In the genomic region with DNA sequence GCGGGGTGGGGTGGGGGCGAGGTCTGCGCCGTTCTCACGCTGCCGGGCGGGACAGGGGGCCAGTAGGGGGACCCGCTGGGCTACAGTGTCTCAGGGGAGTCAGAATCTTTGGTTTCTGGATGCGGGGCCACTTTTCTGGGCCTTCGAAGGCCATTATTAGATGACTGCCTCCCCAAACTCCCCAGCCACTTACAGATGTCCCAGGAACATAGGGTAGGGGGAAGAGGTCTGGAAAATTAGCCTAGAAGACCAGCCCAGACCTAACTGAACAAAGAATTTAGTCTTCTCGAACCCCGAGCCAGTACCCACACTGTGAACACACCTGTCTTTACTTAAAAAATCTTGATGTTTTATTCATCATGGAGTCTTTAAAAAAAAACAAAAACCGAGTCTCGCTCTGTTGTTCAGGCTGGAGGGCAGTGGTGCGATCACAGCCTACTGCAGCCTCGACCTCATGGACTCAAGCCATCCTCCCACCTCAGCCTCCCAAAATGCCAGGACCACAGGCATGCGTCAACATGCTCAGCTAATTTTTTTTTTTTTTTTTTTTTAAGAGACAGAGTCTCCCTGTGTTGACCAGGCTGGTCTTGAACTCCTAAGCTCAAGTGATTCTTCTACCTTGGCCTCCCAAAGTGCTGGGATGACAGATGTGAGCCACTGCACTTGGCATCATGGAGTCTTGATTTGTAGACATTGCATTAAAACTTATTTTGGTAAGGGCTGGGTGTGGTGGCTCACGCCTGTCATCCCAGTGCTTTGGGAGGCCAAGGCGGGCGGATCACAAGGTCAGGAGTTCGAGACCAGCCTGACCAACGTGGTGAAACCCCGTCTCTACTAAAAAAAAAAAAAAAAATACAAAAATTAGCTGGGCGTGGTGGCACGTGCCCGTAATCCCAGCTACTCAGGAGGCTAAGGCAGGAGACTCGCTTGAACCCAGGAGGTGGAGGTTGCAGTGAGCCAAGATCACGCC, we compare ENCODE assay signal across 9 cellular contexts. TPM values are rescaled to one million over a fixed set of nuclear protein-coding genes. Genes with fewer than 3 reads are reported as not detected.
DNase-seq lines count a peak whose midpoint lies in the region; ATAC-seq, FAIRE-seq and TF ChIP-seq lines count a peak whose summit lies in the region.
"Had no signal": no experiment of that assay in that cellular context is flagged by ENCODE, and none has a peak within 500 bp of the region (broad histone marks: within the 10 kb centered on the region; RNA-seq: fewer than 3 reads in every experiment).

No MANE protein-coding gene starts in this region.

- peak overlapping the region; percentile 61 for H3K4me3 Mint-ChIP-seq in nephron progenitor cell

- no peaks in the 10 kb centered on the region for H3K36me3 Mint-ChIP-seq in nephron progenitor cell (ENCODE audit: low read depth)

- POLR2A ChIA-PET in A549 (lab: Yijun Ruan, JAX) = interaction anchor here (0.9 to 1.4 kb wide), 3 partner anchors 16 to 93 kb away, joined by 4 to 10 read pairs (median 5); a partner anchor contains a TSS

- DNase-seq in A549 (ENCODE audit: low read depth in 1 of 2, low spot score in 1 of 2) (no peak), nephron progenitor cell (no peak), anterior cingulate cortex (lab: John Stamatoyannopoulos, UW) (no peak), AG20443 (ENCODE audit: low spot score) (no peak), GM03348 (ENCODE audit: low spot score) (no peak)

- CTCF ChIA-PET in A549 (lab: Yijun Ruan, JAX) = interaction anchor here (0.6 to 9.2 kb wide), 4 partner anchors 16 to 122 kb away, joined by 3 to 111 read pairs (median 6); no protein-coding TSS in a partner anchor

- H3K9me3 Mint-ChIP-seq in nephron progenitor cell = no peaks in the 10 kb centered on the region

- H3K4me3 ChIP-seq in A549 (peak overlapping the region; percentile 51), endocrine pancreas (ENCODE audit: control insufficient read depth, insufficient read depth, low read length) (peak overlapping the region; percentile 4)

- TF ChIP-seq CTCF in A549 (IDR thresholded peaks at IDR 0.05) (no peak), nephron progenitor cell (IDR thresholded peaks at IDR 0.05) (no peak)

- H3K27ac Mint-ChIP-seq in nephron progenitor cell = no peak overlapping the region

- 66% methylated on average over 19 of the region's 28 CpGs for WGBS in A549 (ENCODE audit: missing lambda C conversion rate)

- H3K27me3 ChIP-seq in endocrine pancreas (ENCODE audit: control insufficient read depth, insufficient read depth, low read length) = no peaks in the 10 kb centered on the region

- peak overlapping the region; percentile 77 to 92 for H3K27ac ChIP-seq in A549
- peak overlapping the region; percentile 93 for H3K27ac ChIP-seq in KOPT-K1 (ENCODE audit: low read depth, low read length, poor library complexity, severe bottlenecking)

- H3K4me1 ChIP-seq in A549 = peaks cover 56% of the 10 kb centered on the region
- H3K4me1 ChIP-seq in endocrine pancreas (ENCODE audit: control insufficient read depth, insufficient read depth, low read length) = no peaks in the 10 kb centered on the region

- H3K36me3 ChIP-seq in KOPT-K1 (ENCODE audit: insufficient read depth, low read length) (no peaks in the 10 kb centered on the region), endocrine pancreas (ENCODE audit: control insufficient read depth, insufficient read depth, low read length) (no peaks in the 10 kb centered on the region)

- H3K27me3 Mint-ChIP-seq in nephron progenitor cell (ENCODE audit: low read depth, poor library complexity) = peaks cover 3% of the 10 kb centered on the region

- TF ChIP-seq POLR2A in A549 (IDR thresholded peaks at IDR 0.05; ENCODE audit: low read length) = no peak

- no peak for FAIRE-seq in A549 (lab: Jason Lieb, UNC)

- no peak for TF ChIP-seq EP300 in A549 (IDR thresholded peaks at IDR 0.05)

- ATAC-seq in A549 (peak in 1 of 2 experiments; percentile 10; a peak in 3 of 6 replicates), GM18870 (IDR thresholded peaks at IDR 0.05; ENCODE audit: unreplicated experiment) (no peak)

- no peak for TF ChIP-seq RAD21 in A549 (conservative IDR thresholded peaks at IDR 0.05 in 1 of 2, IDR thresholded peaks at IDR 0.05 in 1 of 2)

- H3K9ac ChIP-seq in endocrine pancreas (ENCODE audit: control insufficient read depth, insufficient read depth, low read length) = no peak overlapping the region

- peaks cover 56% of the 10 kb centered on the region for H3K4me1 Mint-ChIP-seq in nephron progenitor cell

- peak overlapping the region; percentile 85 for H3K4me2 ChIP-seq in A549

- no peaks in the 10 kb centered on the region for H3K9me3 ChIP-seq in A549
- no peaks in the 10 kb centered on the region for H3K9me3 ChIP-seq in KOPT-K1 (ENCODE audit: insufficient read depth, low read length, poor library complexity, severe bottlenecking)
- no peaks in the 10 kb centered on the region for H3K9me3 ChIP-seq in endocrine pancreas (ENCODE audit: control insufficient read depth, low read length)

TF ChIP-seq in A549, 52 proteins besides CTCF, POLR2A, EP300 and RAD21:
- TF ChIP-seq, protein P1, sequence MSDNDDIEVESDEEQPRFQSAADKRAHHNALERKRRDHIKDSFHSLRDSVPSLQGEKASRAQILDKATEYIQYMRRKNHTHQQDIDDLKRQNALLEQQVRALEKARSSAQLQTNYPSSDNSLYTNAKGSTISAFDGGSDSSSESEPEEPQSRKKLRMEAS (IDR thresholded peaks at IDR 0.05) = no peak
- no peak for TF ChIP-seq TP53 (CRISPR knock-in tag; IDR thresholded peaks at IDR 0.05)

RNA-seq across cellular contexts. Expression of a gene that starts 3.3 kb away (rescaled TPM):
- 72.3 and 80.0 TPM in 2 replicates for polyA plus RNA-seq in A549 (2011; rRNA removed)
- polyA plus RNA-seq in A549 (2012; cell fraction: cytosol; rRNA removed) = 112 and 143 TPM in 2 replicates
- 227 and 245 TPM in 2 replicates for polyA plus RNA-seq in A549 (2012; cell fraction: nucleus; rRNA removed)
- 45.6 to 49.1 TPM (median 47.1 TPM) in 3 replicates for polyA plus RNA-seq in A549 (2017; fragmentation: RNase III; extraction: RNeasy Plus Mini Kit Qiagen cat#74134 plus additional on column Dnase treatment)
- 114 and 138 TPM in 2 replicates for polyA minus RNA-seq in A549 (2011; rRNA and poly(A)+ RNA removed)

RNA-seq across cellular contexts. Expression of a gene that starts 3.4 kb away (rescaled TPM):
- not detected in 2 replicates for polyA plus RNA-seq in A549 (2011; rRNA removed)
- 0.11 and 0.12 TPM in 2 replicates for polyA plus RNA-seq in A549 (2012; cell fraction: cytosol; rRNA removed)
- polyA plus RNA-seq in A549 (2012; cell fraction: nucleus; rRNA removed) = 0.24 TPM in 1 of 2 replicates, not detected in the other
- not detected in 3 replicates for polyA plus RNA-seq in A549 (2017; fragmentation: RNase III; extraction: RNeasy Plus Mini Kit Qiagen cat#74134 plus additional on column Dnase treatment)
- not detected in 2 replicates for polyA minus RNA-seq in A549 (2011; rRNA and poly(A)+ RNA removed)
- polyA plus RNA-seq: GM23248 had no signal

RNA-seq across cellular contexts. Expression of a gene that starts 26.8 kb away (rescaled TPM):
- polyA plus RNA-seq in A549 (2011; rRNA removed) (1,080 and 1,155 TPM in 2 replicates), A549 (2017; fragmentation: RNase III; extraction: RNeasy Plus Mini Kit Qiagen cat#74134 plus additional on column Dnase treatment) (1,076 to 1,211 TPM (median 1,136 TPM) in 3 replicates)
- 735 and 808 TPM in 2 replicates for polyA plus RNA-seq in A549 (2012; cell fraction: cytosol; rRNA removed)
- polyA plus RNA-seq in A549 (2012; cell fraction: nucleus; rRNA removed) = 712 and 1,059 TPM in 2 replicates
- polyA minus RNA-seq in A549 (2011; rRNA and poly(A)+ RNA removed) = 601 and 692 TPM in 2 replicates

RNA-seq across cellular contexts. Expression of a gene that starts 37.2 kb away (rescaled TPM):
- polyA plus RNA-seq in A549 (2011; rRNA removed) (44.5 and 61.4 TPM in 2 replicates), A549 (2017; fragmentation: RNase III; extraction: RNeasy Plus Mini Kit Qiagen cat#74134 plus additional on column Dnase treatment) (38.7 to 45.6 TPM (median 45.5 TPM) in 3 replicates)
- 56.6 and 84.2 TPM in 2 replicates for polyA plus RNA-seq in A549 (2012; cell fraction: cytosol; rRNA removed)
- 60.0 and 63.0 TPM in 2 replicates for polyA plus RNA-seq in A549 (2012; cell fraction: nucleus; rRNA removed)
- polyA minus RNA-seq in A549 (2011; rRNA and poly(A)+ RNA removed) = 44.0 and 52.2 TPM in 2 replicates

RNA-seq across cellular contexts. Expression of a gene that starts 45.3 kb away (rescaled TPM):
- 6.2 and 6.3 TPM in 2 replicates for polyA plus RNA-seq in A549 (2011; rRNA removed)
- 8.2 and 10.8 TPM in 2 replicates for polyA plus RNA-seq in A549 (2012; cell fraction: cytosol; rRNA removed)
- 13.6 and 19.5 TPM in 2 replicates for polyA plus RNA-seq in A549 (2012; cell fraction: nucleus; rRNA removed)
- polyA plus RNA-seq in A549 (2017; fragmentation: RNase III; extraction: RNeasy Plus Mini Kit Qiagen cat#74134 plus additional on column Dnase treatment) = 5.6 to 9.1 TPM (median 6.0 TPM) in 3 replicates
- polyA minus RNA-seq in A549 (2011; rRNA and poly(A)+ RNA removed) = 2.8 and 4.1 TPM in 2 replicates
